In the genomic region with DNA sequence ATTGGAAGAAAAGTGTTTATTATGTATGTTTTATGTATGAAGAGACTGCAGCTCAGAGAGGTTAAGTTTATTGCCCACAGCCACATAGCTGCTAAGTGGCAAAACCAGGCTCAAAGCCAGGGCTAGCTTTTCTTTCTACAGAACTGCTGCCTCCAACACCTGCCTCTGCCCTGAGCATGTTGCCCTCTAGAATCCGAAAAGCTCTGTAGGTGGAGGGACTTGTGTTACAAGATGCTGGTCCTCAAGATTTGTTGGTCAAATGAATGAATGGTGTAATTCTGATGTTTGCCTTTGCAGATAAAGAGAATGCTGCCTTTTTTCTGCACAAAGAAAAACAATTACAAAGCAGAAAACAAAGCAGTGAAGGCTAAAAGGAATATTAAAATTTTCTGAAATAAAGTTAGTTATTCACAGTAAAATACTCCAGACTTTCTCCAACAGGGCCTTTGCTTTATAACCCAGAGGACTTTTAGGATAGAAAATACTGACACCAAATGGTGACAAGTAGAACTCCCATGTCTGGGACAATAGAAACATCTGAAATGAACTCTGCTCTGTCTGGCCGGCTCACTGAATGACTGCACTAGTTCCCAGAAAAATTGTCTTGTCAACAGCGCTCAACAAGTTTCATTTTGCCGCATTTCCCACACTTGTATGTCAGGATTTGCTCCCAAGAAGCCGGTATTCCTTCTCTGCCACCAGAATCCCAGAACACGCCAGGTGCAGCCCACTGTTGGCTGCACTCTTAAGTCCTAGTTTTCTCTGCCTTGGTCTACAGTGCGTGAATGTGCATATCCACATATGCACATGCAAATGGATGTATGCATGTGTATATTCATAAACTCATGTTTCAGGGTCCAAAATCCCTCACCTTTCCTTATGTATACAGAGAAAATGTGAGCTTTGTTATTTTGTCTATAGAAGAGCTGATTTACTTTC, we compare ENCODE assay signal across 9 cellular contexts. TPM values are rescaled to one million over a fixed set of nuclear protein-coding genes. Genes with fewer than 3 reads are reported as not detected.
DNase-seq lines count a peak whose midpoint lies in the region; ATAC-seq and TF ChIP-seq lines count a peak whose summit lies in the region.
"Had no signal": no experiment of that assay in that cellular context is flagged by ENCODE, and none has a peak within 500 bp of the region (broad histone marks: within the 10 kb centered on the region; RNA-seq: fewer than 3 reads in every experiment).

No MANE protein-coding gene starts in this region.

- H3K4me1 ChIP-seq in MM.1S (ENCODE audit: low read length): peaks cover 43% of the 10 kb centered on the region
- H3K4me1 ChIP-seq in heart right ventricle: peaks cover 0 to 5% (median 0%) of the 10 kb centered on the region in 9 donors

- H3K4me3 ChIP-seq in MM.1S (ENCODE audit: low read length) (no peak overlapping the region), WERI-Rb-1 (ENCODE audit: low read depth, low read length) (no peak overlapping the region), heart right ventricle (no peak overlapping the region)

- peaks cover 7% of the 10 kb centered on the region for H3F3A ChIP-seq in MM.1S (ENCODE audit: insufficient read depth, low read length)

- H3K79me2 ChIP-seq in MM.1S (ENCODE audit: low read length): no peaks in the 10 kb centered on the region

- H3K36me3 ChIP-seq in MM.1S (replicated peaks; ENCODE audit: insufficient read depth, low read length): no peaks in the 10 kb centered on the region
- no peaks in the 10 kb centered on the region for H3K36me3 ChIP-seq in WERI-Rb-1
- H3K36me3 ChIP-seq in heart right ventricle: no peaks in the 10 kb centered on the region

- H3K9me3 ChIP-seq in MM.1S (replicated peaks; ENCODE audit: insufficient read depth, low read length): no peaks in the 10 kb centered on the region
- no peaks in the 10 kb centered on the region for H3K9me3 ChIP-seq in WERI-Rb-1 (ENCODE audit: severe bottlenecking)
- no peaks in the 10 kb centered on the region for H3K9me3 ChIP-seq in heart right ventricle

- H3K4me2 ChIP-seq in MM.1S (ENCODE audit: low read depth, low read length): no peak overlapping the region

- DNase-seq in NCI-H510A treated with DMSO at 0.1 percent for 48 hours (lab: John Stamatoyannopoulos, UW): peak; percentile 65
- DNase-seq in NCI-H510A (lab: John Stamatoyannopoulos, UW): no peak
- peak; percentile 77 for DNase-seq in MM.1S
- DNase-seq in WERI-Rb-1: peak; percentile 13
- peak in 1 of 2 donors; percentile 15 for DNase-seq in heart right ventricle
- DNase-seq in smooth muscle cell of the brain vasculature (ENCODE audit: low read depth, low spot score): peak; percentile 10
- DNase-seq in activated naive CD4-positive, alpha-beta T cell (lab: John Stamatoyannopoulos, UW): no peak

- H4K20me1 ChIP-seq in MM.1S (ENCODE audit: insufficient read depth, low read length): no peaks in the 10 kb centered on the region

- ATAC-seq in GM21619 (IDR thresholded peaks at IDR 0.05; ENCODE audit: unreplicated experiment) (peak; percentile 58), heart right ventricle (peak in 7 of 8 donors; percentile 64 to 86 (median 79))

- H3K9me2 ChIP-seq in MM.1S (replicated peaks; ENCODE audit: insufficient read depth, low read length): no peaks in the 10 kb centered on the region

- H3K9ac ChIP-seq in MM.1S (ENCODE audit: low read length): no peak overlapping the region

- intact Hi-C loops in heart right ventricle (cut with DNase I): loop anchor here in 9 of 10 donors (1.0 to 10.0 kb wide), 8 partner anchors 61 to 278 kb away; no protein-coding TSS in a partner anchor

- H3K27ac ChIP-seq in MM.1S (ENCODE audit: low read length) (no peak overlapping the region), WERI-Rb-1 (no peak overlapping the region), heart right ventricle (no peak overlapping the region)

- 42 to 46% methylated on average over 7 of the region's 7 CpGs for WGBS in heart right ventricle, 2 donors

- TF ChIP-seq CTCF in MM.1S (IDR thresholded peaks at IDR 0.05; ENCODE audit: low read length) (peak; percentile 70), WERI-Rb-1 (IDR thresholded peaks at IDR 0.05; ENCODE audit: low read depth, low read length) (peak; percentile 44; the same call in 1 of the 2 replicates), heart right ventricle (IDR thresholded peaks at IDR 0.05) (peak; percentile 8 to 76 (median 64))

- 0 out of 2 replicates have a peak overlapping the region, but pooled peaks have one; percentile 13 for H2AFZ ChIP-seq in MM.1S (ENCODE audit: low read length)

- no peaks in the 10 kb centered on the region for H3K27me3 ChIP-seq in MM.1S (replicated peaks; ENCODE audit: insufficient read depth, low read length)
- H3K27me3 ChIP-seq in WERI-Rb-1 (ENCODE audit: insufficient read depth, low read depth, severe bottlenecking): no peaks in the 10 kb centered on the region
- H3K27me3 ChIP-seq in heart right ventricle: peaks cover 0 to 68% (median 35%) of the 10 kb centered on the region in 7 donors

RNA-seq across cellular contexts. Expression of a gene that starts 11.0 kb away (rescaled TPM):
- total RNA-seq in heart right ventricle: not detected
- not detected for polyA plus RNA-seq in heart right ventricle
- total RNA-seq: subcutaneous adipose tissue had no signal

RNA-seq across cellular contexts. Expression of a gene that starts 21.9 kb away (rescaled TPM):
- total RNA-seq in heart right ventricle: 1 to 10 TPM in 3 of 10 donors, under 1 TPM in 7; 0.37 to 4.4 (median 0.65) TPM
- polyA plus RNA-seq in heart right ventricle: under 1 TPM; 0.25 to 0.95 TPM

Comparison
In these comparisons a context has a peak if more than half of its experiments do, and no peak if none do; other contexts are left out.
1. DNase-seq: peak in NCI-H510A treated with DMSO at 0.1 percent for 48 hours (single experiment), MM.1S (single experiment), WERI-Rb-1 (single experiment) and smooth muscle cell of the brain vasculature (single experiment); none in NCI-H510A (single experiment) and activated naive CD4-positive, alpha-beta T cell (0 of 4).
2. Peak in every context shown above with its lines, with median percentiles within 50 percentile points of each other: CTCF ChIP-seq.